In the genomic region with DNA sequence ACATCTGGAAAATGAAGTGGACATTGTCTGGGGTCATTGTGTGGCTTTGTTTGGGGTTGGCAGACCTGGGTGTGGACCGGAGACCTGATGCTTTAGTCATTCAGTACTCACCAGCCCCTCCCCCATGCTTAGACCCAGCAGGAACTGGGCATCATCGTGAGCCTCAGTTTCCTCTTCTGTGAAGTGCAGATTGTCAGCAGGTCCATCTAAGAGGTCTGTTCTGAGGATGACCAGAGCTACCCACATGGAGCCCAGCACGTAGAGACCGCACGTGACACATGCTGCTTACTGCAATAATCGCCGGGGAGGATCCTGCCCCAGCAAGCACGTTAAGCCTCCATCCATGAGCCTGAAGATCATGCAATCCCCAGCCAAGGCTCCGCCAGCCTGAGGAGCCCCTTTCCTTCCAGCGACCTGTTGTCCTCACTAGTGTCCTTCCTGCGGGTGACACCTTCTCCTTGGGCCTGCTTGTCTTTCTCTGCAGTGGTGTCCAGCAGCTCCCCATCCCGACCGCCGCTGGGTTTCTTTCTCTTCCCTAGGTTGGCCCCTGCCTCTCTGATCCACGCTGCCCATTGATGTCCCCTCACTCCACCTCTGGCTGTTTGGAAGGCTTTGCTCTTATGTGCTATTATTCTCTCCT, we compare ENCODE assay signal across 30 cellular contexts. TPM values are rescaled to one million over a fixed set of nuclear protein-coding genes. Genes with fewer than 3 reads are reported as not detected.
"Had no signal": no experiment of that assay in that cellular context is flagged by ENCODE, and none has a peak within 500 bp of the region (broad histone marks: within the 10 kb centered on the region; RNA-seq: fewer than 3 reads in every experiment).

No MANE protein-coding gene starts in this region.

- H3K4me3 ChIP-seq: ascending aorta, body of pancreas, SJCRH30 had no signal

- H3K9me3 ChIP-seq: SJCRH30, SK-N-SH had no signal

- H3K27me3 ChIP-seq: ascending aorta, body of pancreas, SJCRH30 had no signal

- H3K9ac ChIP-seq: KMS-11, SK-N-SH had no signal

- H3K27ac ChIP-seq: ascending aorta, body of pancreas, KMS-11, SJCRH30, VCaP had no signal

- H3K36me3 Mint-ChIP-seq: activated naive CD4-positive, alpha-beta T cell treated with anti-CD3 and anti-CD28 coated beads, Interleukin-2, amount 50 U/mL, for 24 hours had no signal

- H3K4me1 Mint-ChIP-seq: activated CD4-positive, alpha-beta memory T cell treated with anti-CD3 and anti-CD28 coated beads, Interleukin-2, amount 10 ng/mL, durations not matched to agents 7 days and 5 days; activated CD4-positive, alpha-beta T cell treated with anti-CD3 and anti-CD28 coated beads for 36 hours; activated naive CD4-positive, alpha-beta T cell treated with anti-CD3 and anti-CD28 coated beads, Interleukin-2, amount 50 U/mL, for 24 hours had no signal

- DNase-seq: activated CD4-positive, alpha-beta memory T cell treated with anti-CD3 and anti-CD28 coated beads, Interleukin-2, amount 10 ng/mL, durations not matched to agents 7 days and 5 days; activated CD4-positive, alpha-beta T cell treated with anti-CD3 and anti-CD28 coated beads for 36 hours; activated CD4-positive, alpha-beta T cell treated with anti-CD3 and anti-CD28 coated beads, Interleukin-2, amount 50 U/mL, for 1 hour; activated CD4-positive, CD25-positive, alpha-beta regulatory T cell; activated naive CD4-positive, alpha-beta T cell; activated T-cell treated with anti-CD3 and anti-CD28 coated beads for 4 hours; activated T-cell treated with anti-CD3 and anti-CD28 coated beads, Interleukin-2, amount 50 U/mL, for 72 hours; body of pancreas; NCI-H1092; NCI-H1417 treated with DMSO at 0.1 percent for 48 hours; NCI-H1694; NCI-H2029; NCI-H2107; NCI-H2171 treated with DMSO at 0.1 percent for 48 hours; NCI-H226; NCI-H526 treated with DMSO at 0.1 percent for 48 hours; NCI-H82; Right ventricle myocardium superior; RPMI8226; SJCRH30; SK-N-SH; T-helper 1 cell had no signal

- H3K36me3 ChIP-seq: ascending aorta, SJCRH30 had no signal

- H3K27ac Mint-ChIP-seq: activated CD4-positive, alpha-beta memory T cell treated with anti-CD3 and anti-CD28 coated beads, Interleukin-2, amount 10 ng/mL, durations not matched to agents 7 days and 5 days; activated CD4-positive, alpha-beta T cell treated with anti-CD3 and anti-CD28 coated beads for 36 hours; activated naive CD4-positive, alpha-beta T cell treated with anti-CD3 and anti-CD28 coated beads, Interleukin-2, amount 50 U/mL, for 24 hours; activated T-cell treated with anti-CD3 and anti-CD28 coated beads, Interleukin-2, amount 50 U/mL, for 72 hours; activated T-helper 2 cell treated with anti-CD3 and anti-CD28 coated beads, Interferon-gamma antibody, Interleukin-2, Interleukin-4, amounts not matched to agents 10 μg/mL and 5 μg/mL and 100 μg/mL, durations not matched to agents 14 hours and 24 hours and 36 hours had no signal

- H3K9me3 Mint-ChIP-seq: activated CD4-positive, alpha-beta memory T cell treated with anti-CD3 and anti-CD28 coated beads, Interleukin-2, amount 10 ng/mL, durations not matched to agents 7 days and 5 days; activated naive CD4-positive, alpha-beta T cell treated with anti-CD3 and anti-CD28 coated beads, Interleukin-2, amount 50 U/mL, for 24 hours; activated T-helper 2 cell treated with anti-CD3 and anti-CD28 coated beads, Interferon-gamma antibody, Interleukin-2, Interleukin-4, amounts not matched to agents 10 μg/mL and 5 μg/mL and 100 μg/mL, durations not matched to agents 14 hours and 24 hours and 36 hours had no signal

- ATAC-seq: activated CD4-positive, alpha-beta T cell treated with anti-CD3 and anti-CD28 coated beads for 36 hours; activated T-cell treated with anti-CD3 and anti-CD28 coated beads, Interleukin-2, amount 50 U/mL, for 72 hours; body of pancreas had no signal

- H3K4me1 ChIP-seq: ascending aorta, body of pancreas, SJCRH30 had no signal

- H3K4me2 ChIP-seq: KMS-11, SK-N-SH had no signal

- H3K4me3 Mint-ChIP-seq: activated CD4-positive, alpha-beta memory T cell treated with anti-CD3 and anti-CD28 coated beads, Interleukin-2, amount 10 ng/mL, durations not matched to agents 7 days and 5 days; activated CD4-positive, alpha-beta T cell treated with anti-CD3 and anti-CD28 coated beads for 36 hours; activated naive CD4-positive, alpha-beta T cell treated with anti-CD3 and anti-CD28 coated beads, Interleukin-2, amount 50 U/mL, for 24 hours; activated T-cell treated with anti-CD3 and anti-CD28 coated beads, Interleukin-2, amount 50 U/mL, for 72 hours had no signal

RNA-seq across cellular contexts. Expression of a gene that starts 26.7 kb away (rescaled TPM):
- total RNA-seq: activated CD4-positive, alpha-beta memory T cell treated with anti-CD3 and anti-CD28 coated beads, Interleukin-2, amount 10 ng/mL, durations not matched to agents 7 days and 5 days; activated CD4-positive, alpha-beta T cell treated with anti-CD3 and anti-CD28 coated beads for 36 hours; activated CD8-positive, alpha-beta memory T cell treated with anti-CD3 and anti-CD28 coated beads for 36 hours; activated T-cell treated with anti-CD3 and anti-CD28 coated beads, Interleukin-2, amount 50 U/mL, for 72 hours; activated T-helper 2 cell treated with anti-CD3 and anti-CD28 coated beads, Interferon-gamma antibody, Interleukin-2, Interleukin-4, amounts not matched to agents 10 μg/mL and 5 μg/mL and 100 μg/mL, durations not matched to agents 14 hours and 24 hours and 36 hours; ascending aorta; body of pancreas; OCI-LY7; SJCRH30; T-helper 2 cell treated with Interferon-gamma antibody and Interleukin-4, amounts not matched to agents 100 ng/mL and 5 ng/mL, for 36 hours had no signal
- polyA plus RNA-seq: SK-N-SH had no signal
